ENCODE assay signal across 26 cellular contexts in genomic region chr6:2097464-2097863, GRCh38.
A peak's percentile ranks its signal among the peaks of the same experiment; 100 is the strongest.
DNase-seq lines count a peak whose midpoint lies in the region; ATAC-seq, FAIRE-seq and TF ChIP-seq lines count a peak whose summit lies in the region.
"Had no signal": no experiment of that assay in that cellular context is flagged by ENCODE, and none has a peak within 500 bp of the region (broad histone marks: within the 10 kb centered on the region; RNA-seq: fewer than 3 reads in every experiment).

No MANE protein-coding gene starts in this region.

- H3K36me3 ChIP-seq in HEK293 (ENCODE audit: control insufficient read depth in 2 of 2, insufficient read depth in 1 of 2, low read length in 2 of 2) (no peaks in the 10 kb centered on the region), mesendoderm (ENCODE audit: control insufficient read depth, insufficient read depth, low read length) (no peaks in the 10 kb centered on the region), pancreas (no peaks in the 10 kb centered on the region), sigmoid colon (no peaks in the 10 kb centered on the region)
- H3K36me3 ChIP-seq: MG63, SJSA1 had no signal

- no peak overlapping the region for H3K27ac ChIP-seq in HEK293 (ENCODE audit: extremely low read depth, low read depth, low read length)
- H3K27ac ChIP-seq in coronary artery, result peak overlapping the region; percentile 36 to 63
- no peak overlapping the region for H3K27ac ChIP-seq in mesendoderm (ENCODE audit: low read depth, low read length)
- no peak overlapping the region for H3K27ac ChIP-seq in pancreas
- H3K27ac ChIP-seq in sigmoid colon, result no peak overlapping the region
- H3K27ac ChIP-seq: SJSA1 had no signal

- no peaks in the 10 kb centered on the region for H3K79me2 ChIP-seq in mesendoderm (ENCODE audit: control insufficient read depth, insufficient read depth, low read length)

- TF ChIP-seq POLR2A in sigmoid colon (IDR thresholded peaks at IDR 0.05), result no peak

- H3K27me3 ChIP-seq in mesendoderm (ENCODE audit: insufficient read depth, low read length, poor library complexity), result no peaks in the 10 kb centered on the region
- H3K27me3 ChIP-seq in pancreas, result no peaks in the 10 kb centered on the region
- H3K27me3 ChIP-seq in sigmoid colon, result no peaks in the 10 kb centered on the region
- H3K27me3 ChIP-seq: MG63, SJSA1 had no signal

- no peak overlapping the region for H2BK120ac ChIP-seq in mesendoderm (ENCODE audit: low read depth, low read length)

- DNase-seq in coronary artery (ENCODE audit: low spot score) (no peak), mesendoderm (peak; percentile 11), pancreas (no peak), sigmoid colon (no peak)
- DNase-seq: C1 segment of cervical spinal cord; CD4-positive, alpha-beta memory T cell; COR-L47; DMS 273 treated with DMSO at 0.1 percent for 48 hours; DMS79 treated with DMSO at 0.1 percent for 48 hours; H9; HFFc6; IMR-90; KG1; MG63; NCI-H1105 treated with DMSO at 0.1 percent for 48 hours; NCI-H146; NCI-H2029; NCI-H446 treated with DMSO at 0.1 percent for 48 hours; NCI-H526; Right ventricle myocardium superior; RPMI8226 had no signal

- no peak overlapping the region for H3K23ac ChIP-seq in mesendoderm (ENCODE audit: low read length)

- H3K4me3 ChIP-seq in HEK293 (ENCODE audit: low read depth, low read length) (no peak overlapping the region), coronary artery (peak overlapping the region; percentile 29), mesendoderm (ENCODE audit: low read length) (no peak overlapping the region), pancreas (no peak overlapping the region), sigmoid colon (no peak overlapping the region)
- H3K4me3 ChIP-seq: GM23338, MG63, SJSA1 had no signal

- H2BK5ac ChIP-seq in mesendoderm (ENCODE audit: low read length), result no peak overlapping the region

- no peak overlapping the region for H2BK15ac ChIP-seq in mesendoderm (replicated peaks; ENCODE audit: low read depth)

- H3K4ac ChIP-seq in mesendoderm (ENCODE audit: low read depth, low read length), result no peak overlapping the region

- no peak overlapping the region for H3K4me2 ChIP-seq in mesendoderm (ENCODE audit: low read length)
- H3K4me2 ChIP-seq: GM23338 had no signal

- H4K8ac ChIP-seq in mesendoderm (ENCODE audit: low read depth, low read length), result no peak overlapping the region

- WGBS in mesendoderm (ENCODE audit: extremely low coverage, insufficient coverage, low lambda C conversion rate), result no CpG with 5 or more reads among the region's 3 CpGs
- WGBS in pancreas, 2 donors, result 88 to 89% methylated on average over 3 of the region's 3 CpGs
- WGBS in sigmoid colon, 2 donors, result 91 to 94% methylated on average over 3 of the region's 3 CpGs

- no peak for FAIRE-seq in pancreas (lab: Jason Lieb, UNC)

- CTCF ChIA-PET in HEK293 (lab: Yijun Ruan, JAX), result interaction anchor here (0.6 to 2.1 kb wide), 4 partner anchors 10 to 537 kb away, joined by 4 to 9 read pairs (median 6); no protein-coding TSS in a partner anchor

- no peaks in the 10 kb centered on the region for H3K9me3 ChIP-seq in HEK293 (ENCODE audit: control insufficient read depth, insufficient read depth, low read depth, low read length)
- peaks cover 0 to 5% (median 0%) of the 10 kb centered on the region in 4 donors for H3K9me3 ChIP-seq in pancreas
- H3K9me3 ChIP-seq in sigmoid colon, result no peaks in the 10 kb centered on the region
- H3K9me3 ChIP-seq: MG63, SJSA1 had no signal

- no peak overlapping the region for H3K9ac ChIP-seq in mesendoderm (ENCODE audit: low read length)

- H3K18ac ChIP-seq in mesendoderm (ENCODE audit: low read length), result no peak overlapping the region

- TF ChIP-seq CTCF in HEK293 (tag by site-specific recombination; IDR thresholded peaks at IDR 0.05), result no peak
- TF ChIP-seq CTCF in coronary artery (IDR thresholded peaks at IDR 0.05), result no peak
- no peak for TF ChIP-seq CTCF in pancreas (IDR thresholded peaks at IDR 0.05)
- TF ChIP-seq CTCF in sigmoid colon (IDR thresholded peaks at IDR 0.05), result no peak

- no peak overlapping the region for H3K56ac ChIP-seq in mesendoderm (ENCODE audit: low read length)

- no peak for TF ChIP-seq EP300 in sigmoid colon (IDR thresholded peaks at IDR 0.05)

- H2AK5ac ChIP-seq in mesendoderm (ENCODE audit: low read length), result no peak overlapping the region

- POLR2A ChIA-PET in HEK293 (lab: Yijun Ruan, JAX), result no interaction called here

- ATAC-seq in GM21367 (IDR thresholded peaks at IDR 0.05; ENCODE audit: unreplicated experiment) (no peak), pancreas (no peak), GM19351 (IDR thresholded peaks at IDR 0.05; ENCODE audit: unreplicated experiment) (no peak)
- ATAC-seq: GM23338 had no signal

- intact Hi-C loops in pancreas (cut with DNase I), result no loop called here
- intact Hi-C loops in sigmoid colon (cut with DNase I), result no loop called here

- H3K4me1 ChIP-seq in HEK293 (ENCODE audit: control insufficient read depth, insufficient read depth, low read length), result peaks cover 13% of the 10 kb centered on the region
- H3K4me1 ChIP-seq in mesendoderm (ENCODE audit: control insufficient read depth, low read depth, low read length), result no peaks in the 10 kb centered on the region
- H3K4me1 ChIP-seq in pancreas, result peaks cover under 1 to 4% (median 3%) of the 10 kb centered on the region in 3 donors
- no peaks in the 10 kb centered on the region for H3K4me1 ChIP-seq in sigmoid colon
- H3K4me1 ChIP-seq: SJSA1 had no signal

- no peaks in the 10 kb centered on the region for H3K79me1 ChIP-seq in mesendoderm (ENCODE audit: low read length)

- H4K5ac ChIP-seq in mesendoderm (ENCODE audit: low read length), result no peak overlapping the region

TF ChIP-seq in HEK293, 187 proteins besides CTCF, POLR2A, EP300 and RAD21:
- no peak for TF ChIP-seq ZNF670 (tag by site-specific recombination; IDR thresholded peaks at IDR 0.05; ENCODE audit: low read depth)
- TF ChIP-seq ZNF335 (tag by site-specific recombination; conservative IDR thresholded peaks at IDR 0.05), result peak; percentile 42

Comparison
In these comparisons a context has a peak if more than half of its experiments do, and no peak if none do; other contexts are left out.
1. H3K27ac ChIP-seq: peak in coronary artery (2 of 2); none in HEK293 (single experiment), mesendoderm (single experiment), pancreas (0 of 4) and sigmoid colon (0 of 4).